15 cellular contexts compared by ENCODE assay signal in the genomic region with DNA sequence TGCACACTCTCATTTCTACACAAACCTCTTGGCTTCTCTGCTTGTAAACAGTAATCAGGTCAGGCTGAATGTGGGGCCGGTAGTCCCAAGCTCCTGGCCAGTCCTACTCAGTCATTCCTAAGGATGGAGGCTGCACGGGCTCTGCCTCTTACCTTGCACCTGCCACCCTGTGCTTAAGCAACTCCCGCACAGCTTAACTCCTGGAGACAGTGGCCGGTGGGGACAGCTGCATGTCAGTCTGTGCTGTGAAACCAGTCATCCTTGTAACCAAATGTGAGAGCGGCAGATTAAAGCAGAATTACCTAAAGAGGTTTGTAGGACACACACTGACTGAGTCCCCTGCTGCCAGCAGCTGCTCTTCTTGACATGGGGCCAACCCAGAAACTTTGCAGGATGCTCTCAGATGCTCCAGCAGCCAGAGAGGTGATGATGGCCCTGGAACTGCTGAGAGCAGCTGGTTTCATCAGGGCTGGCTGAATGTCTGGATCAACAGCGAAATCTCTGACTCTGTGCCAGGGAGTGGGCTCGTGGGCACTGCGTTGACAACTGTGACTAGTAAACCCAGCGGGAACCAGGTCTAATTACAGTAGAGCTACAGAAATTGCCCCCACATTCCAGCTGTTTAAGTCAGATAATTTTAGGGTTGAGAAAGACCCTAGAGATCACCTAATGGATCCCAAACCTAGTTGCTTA.
DNase-seq lines count a peak whose midpoint lies in the region; ATAC-seq and TF ChIP-seq lines count a peak whose summit lies in the region.
"Had no signal": no experiment of that assay in that cellular context is flagged by ENCODE, and none has a peak within 500 bp of the region (broad histone marks: within the 10 kb centered on the region; RNA-seq: fewer than 3 reads in every experiment).

No MANE protein-coding gene starts in this region.

- no peak overlapping the region for H3K27ac ChIP-seq in PC-9
- H3K27ac ChIP-seq: epithelial cell of prostate, heart left ventricle, SJSA1 had no signal

- H3K4me2 ChIP-seq in PC-9 = no peak overlapping the region

- no TSS peak for BruUV-seq in PC-9 (replicated peaks; lab: Mats Ljungman, UMichigan)

- no peaks in the 10 kb centered on the region for H3K9me3 ChIP-seq in PC-9 (ENCODE audit: insufficient read depth, low read depth)
- H3K9me3 ChIP-seq: SJSA1 had no signal

- ATAC-seq in HG02884 (IDR thresholded peaks at IDR 0.05; ENCODE audit: unreplicated experiment) (no peak), GM18870 (IDR thresholded peaks at IDR 0.05; ENCODE audit: unreplicated experiment) (no peak)

- H4K20me1 ChIP-seq in PC-9 (ENCODE audit: insufficient read depth) = no peaks in the 10 kb centered on the region

- no peaks in the 10 kb centered on the region for H3K4me1 ChIP-seq in PC-9 (replicated peaks; ENCODE audit: insufficient read depth)
- H3K4me1 ChIP-seq: heart left ventricle, SJSA1 had no signal

- POLR2A ChIA-PET in PC-9 (lab: Charles Lee; ENCODE audit: unreplicated experiment) = no interaction called here

- H3K4me3 ChIP-seq in PC-9 = no peak overlapping the region
- H3K4me3 ChIP-seq: heart left ventricle, SJSA1 had no signal

- no peaks in the 10 kb centered on the region for H3K9me2 ChIP-seq in PC-9 (ENCODE audit: insufficient read depth)

- H3K36me3 ChIP-seq in PC-9 (ENCODE audit: low read depth) = no peaks in the 10 kb centered on the region
- H3K36me3 ChIP-seq: heart left ventricle, SJSA1 had no signal

- no peaks in the 10 kb centered on the region for H3K79me2 ChIP-seq in PC-9 (ENCODE audit: low read depth)

- no peaks in the 10 kb centered on the region for H3K27me3 ChIP-seq in PC-9 (ENCODE audit: insufficient read depth, low read depth)
- H3K27me3 ChIP-seq: SJSA1 had no signal

- DNase-seq in DMS79 (lab: John Stamatoyannopoulos, UW) = peak; percentile 95
- peak; percentile 54 for DNase-seq in NCI-H2029 (lab: John Stamatoyannopoulos, UW)
- peak; percentile 82 for DNase-seq in NCI-H748 (lab: John Stamatoyannopoulos, UW; ENCODE audit: unreplicated experiment)
- peak; percentile 42 for DNase-seq in islet precursor cell
- DNase-seq in PC-9 = no peak
- no peak for DNase-seq in activated CD4-positive, alpha-beta T cell treated with anti-CD3 and anti-CD28 coated beads for 48 hours
- DNase-seq: activated naive CD8-positive, alpha-beta T cell treated with anti-CD3 and anti-CD28 coated beads, Interleukin-2, amount 10 ng/mL, durations not matched to agents 7 days and 5 days; heart left ventricle; IMR-90; NCI-H526 treated with DMSO at 0.1 percent for 48 hours; stimulated activated CD4-positive, alpha-beta T cell treated with anti-CD3 and anti-CD28 coated beads, Interleukin-1b, Interleukin-23, amount 100 ng/mL, for 48 hours had no signal

- TF ChIP-seq CTCF in PC-9 (conservative IDR thresholded peaks at IDR 0.05) = no peak

- CTCF ChIA-PET in PC-9 (lab: Charles Lee) = no interaction called here

- no peaks in the 10 kb centered on the region for H3F3A ChIP-seq in PC-9 (ENCODE audit: insufficient read depth, low read depth)

- intact Hi-C loops in PC-9 (cut with micrococcal nuclease; ENCODE audit: unreplicated experiment) = no loop called here

- no peak overlapping the region for H2AFZ ChIP-seq in PC-9

Comparison
In these comparisons a context has a peak if more than half of its experiments do, and no peak if none do; other contexts are left out.
1. DNase-seq: peak in DMS79 (single experiment), NCI-H2029 (single experiment), NCI-H748 (single experiment) and islet precursor cell (single experiment); none in PC-9 (0 of 2) and activated CD4-positive, alpha-beta T cell treated with anti-CD3 and anti-CD28 coated beads for 48 hours (single experiment).